8 cellular contexts compared by ENCODE assay signal in genomic region chr14:93892923-93893549, GRCh38. TPM values are rescaled to one million over a fixed set of nuclear protein-coding genes. Genes with fewer than 3 reads are reported as not detected.
DNase-seq lines count a peak whose midpoint lies in the region; ATAC-seq, FAIRE-seq and TF ChIP-seq lines count a peak whose summit lies in the region.

No MANE protein-coding gene starts in this region.

- FAIRE-seq in A549 (lab: Jason Lieb, UNC) = no peak

- TF ChIP-seq EP300 in A549 (IDR thresholded peaks at IDR 0.05) = no peak

- no peak overlapping the region for H3K4me2 ChIP-seq in A549

- WGBS in A549 (ENCODE audit: missing lambda C conversion rate) = 39% methylated on average over 13 of the region's 13 CpGs
- WGBS in lung, 2 donors = 34 to 36% methylated on average over 13 of the region's 13 CpGs

- CTCF ChIA-PET in A549 (lab: Yijun Ruan, JAX) = interaction anchor here (0.6 to 2.4 kb wide), 18 partner anchors 8 to 425 kb away, joined by 3 to 16 read pairs (median 4); no protein-coding TSS in a partner anchor

- H3K36me3 ChIP-seq in lung (ENCODE audit: control insufficient read depth in 2 of 2, insufficient read depth in 2 of 2, low read length in 2 of 2) = no peaks in the 10 kb centered on the region

- POLR2A ChIA-PET in A549 (lab: Yijun Ruan, JAX) = no interaction called here

- no peak for TF ChIP-seq POLR2A in A549 (IDR thresholded peaks at IDR 0.05; ENCODE audit: low read length)

- H3K4me1 ChIP-seq in A549 (no peaks in the 10 kb centered on the region), lung (ENCODE audit: control insufficient read depth in 2 of 2, insufficient read depth in 2 of 2, low read length in 2 of 2) (no peaks in the 10 kb centered on the region)

- TF ChIP-seq RAD21 in A549 (conservative IDR thresholded peaks at IDR 0.05 in 1 of 2, IDR thresholded peaks at IDR 0.05 in 1 of 2) = peak; percentile 59 to 64

- peak; percentile 61 for TF ChIP-seq CTCF in A549 (IDR thresholded peaks at IDR 0.05)
- peak; percentile 100 for TF ChIP-seq CTCF in GM12872 (IDR thresholded peaks at IDR 0.05; ENCODE audit: insufficient read depth, low read depth, low read length)
- peak; percentile 80 for TF ChIP-seq CTCF in lung (IDR thresholded peaks at IDR 0.05; ENCODE audit: control extremely low read depth, extremely low read depth)

- H3K4me3 ChIP-seq in A549 = no peak overlapping the region
- H3K4me3 ChIP-seq in lung = no peak overlapping the region

- DNase-seq in A549 (ENCODE audit: low read depth in 1 of 2, low spot score in 1 of 2) (peak; percentile 52 to 54), NCI-H1694 (lab: John Stamatoyannopoulos, UW) (peak; percentile 86), dermis microvascular lymphatic vessel endothelial cell (ENCODE audit: low read depth in 2 of 2) (peak; percentile 14 to 44), lung (ENCODE audit: low spot score) (peak; percentile 71), GF-D8 (lab: John Stamatoyannopoulos, UW) (no peak)
- DNase-seq in activated CD4-positive, alpha-beta T cell treated with anti-CD3 and anti-CD28 coated beads, Interleukin-2, amount 50 U/mL, for 4 hours = peak; percentile 59 to 61
- peak; percentile 28 for DNase-seq in stimulated activated CD8-positive, alpha-beta memory T cell treated with anti-CD3 and anti-CD28 coated beads, Interleukin-12 subunit alpha, Interleukin-12 subunit beta, amount 100 ng/mL, for 24 hours (ENCODE audit: extremely low read depth)

- H3K9me3 ChIP-seq in A549 (no peaks in the 10 kb centered on the region), lung (ENCODE audit: control insufficient read depth in 2 of 2, insufficient read depth in 1 of 2, low read length in 1 of 2) (peaks cover 0 to 2% of the 10 kb centered on the region in 2 donors)

- ATAC-seq in A549 (peak; percentile 65 to 89; a peak in 3 of 6 replicates), lung (ENCODE audit: insufficient read depth, low FRiP score) (peak; percentile 88)

- H3K27ac ChIP-seq in A549 (no peak overlapping the region), lung (ENCODE audit: low read depth in 1 of 2, low read length in 1 of 2) (no peak overlapping the region)

- no peaks in the 10 kb centered on the region for H3K27me3 ChIP-seq in lung (ENCODE audit: control insufficient read depth, insufficient read depth)

TF ChIP-seq in A549, 52 proteins besides CTCF, POLR2A, EP300 and RAD21:
- TF ChIP-seq SMC3 (IDR thresholded peaks at IDR 0.05) (peak; percentile 78), NPAS2 (CRISPR knock-in tag; IDR thresholded peaks at IDR 0.05; ENCODE audit: borderline replicate concordance) (no peak)

RNA-seq across cellular contexts. Expression of gene FAM181A, which starts 34.1 kb away (rescaled TPM):
- polyA plus RNA-seq in A549 (2011; rRNA removed) = not detected in 2 replicates
- not detected in 2 replicates for polyA plus RNA-seq in A549 (2012; cell fraction: cytosol; rRNA removed)
- not detected in 2 replicates for polyA plus RNA-seq in A549 (2012; cell fraction: nucleus; rRNA removed)
- polyA plus RNA-seq in A549 (2017; fragmentation: RNase III; extraction: RNeasy Plus Mini Kit Qiagen cat#74134 plus additional on column Dnase treatment) = not detected in 3 replicates
- not detected in 2 replicates for polyA minus RNA-seq in A549 (2011; rRNA and poly(A)+ RNA removed)
- total RNA-seq in dermis microvascular lymphatic vessel endothelial cell = not detected in 2 replicates
- 1 to 10 TPM; 3.2 to 4.0 TPM for total RNA-seq in lung
- polyA plus RNA-seq in lung = 1 to 10 TPM; 1.9 to 3.4 TPM
